In the genomic region with DNA sequence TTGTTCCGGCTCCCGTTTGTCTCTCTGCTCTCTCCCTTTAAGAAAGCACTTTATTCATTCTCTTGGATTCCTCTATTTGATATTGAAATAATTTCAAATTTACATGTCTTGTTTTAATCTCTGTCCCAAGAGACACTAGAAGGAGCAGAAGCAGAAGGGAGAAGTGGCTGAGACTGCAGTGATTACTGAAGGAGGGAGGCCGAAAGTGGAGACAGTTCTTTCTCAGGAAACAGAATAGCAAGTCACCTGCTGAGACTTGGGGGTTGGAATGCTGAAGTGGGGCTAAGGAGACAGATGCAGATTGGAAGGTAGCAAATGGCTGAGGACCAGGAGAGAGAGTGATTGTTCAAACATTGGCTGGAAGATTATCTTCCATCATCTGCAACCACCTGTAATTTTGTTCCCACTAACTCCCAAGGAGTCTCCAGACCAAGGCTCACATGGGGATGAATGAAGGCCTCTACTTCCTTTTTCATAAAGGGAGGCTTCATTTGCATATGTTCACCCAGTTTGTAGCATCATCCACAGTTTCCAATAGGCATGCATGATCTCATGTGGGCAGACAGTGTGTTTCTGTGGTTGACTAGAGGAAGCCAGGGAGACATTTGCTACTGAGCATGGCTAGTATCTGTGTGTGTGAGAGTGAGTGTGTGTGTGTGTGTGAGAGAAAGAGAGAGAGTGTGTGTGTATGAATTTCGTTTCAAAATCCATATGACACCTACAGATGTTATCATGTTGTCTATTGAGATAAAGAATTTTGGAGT, we compare ENCODE assay signal across 10 cellular contexts. TPM values are rescaled to one million over a fixed set of nuclear protein-coding genes. Genes with fewer than 3 reads are reported as not detected.
A peak's percentile ranks its signal among the peaks of the same experiment; 100 is the strongest.
DNase-seq lines count a peak whose midpoint lies in the region; ATAC-seq and TF ChIP-seq lines count a peak whose summit lies in the region.
"Had no signal": no experiment of that assay in that cellular context is flagged by ENCODE, and none has a peak within 500 bp of the region (broad histone marks: within the 10 kb centered on the region; RNA-seq: fewer than 3 reads in every experiment).

No MANE protein-coding gene starts in this region.

- in situ Hi-C loops in KBM-7 (cut with MboI; ENCODE audit: low pct_unique_long_range_greater_than_20kb, low sequenced_read_pairs), result no loop called here
- in situ Hi-C loops in brain microvascular endothelial cell (cut with HindIII; ENCODE audit: low pct_ligation_motif_present, low sequenced_read_pairs), result no loop called here

- H3K9me3 Mint-ChIP-seq in activated naive CD8-positive, alpha-beta T cell treated with anti-CD3 and anti-CD28 coated beads, Interleukin-2, amount 10 ng/mL, durations not matched to agents 7 days and 5 days, result no peaks in the 10 kb centered on the region

- H3K4me3 Mint-ChIP-seq in activated naive CD8-positive, alpha-beta T cell treated with anti-CD3 and anti-CD28 coated beads, Interleukin-2, amount 10 ng/mL, durations not matched to agents 7 days and 5 days, result peak overlapping the region; percentile 3

- H3K4me1 Mint-ChIP-seq in activated naive CD8-positive, alpha-beta T cell treated with anti-CD3 and anti-CD28 coated beads, Interleukin-2, amount 10 ng/mL, durations not matched to agents 7 days and 5 days, result peaks cover 29% of the 10 kb centered on the region

- H3K36me3 ChIP-seq in brain microvascular endothelial cell (replicated peaks), result no peaks in the 10 kb centered on the region

- POLR2A ChIA-PET in activated naive CD8-positive, alpha-beta T cell treated with anti-CD3 and anti-CD28 coated beads, Interleukin-2, amount 10 ng/mL, durations not matched to agents 7 days and 5 days (lab: Charles Lee), result no interaction called here

- peak overlapping the region; percentile 7 for H3K27ac Mint-ChIP-seq in activated naive CD8-positive, alpha-beta T cell treated with anti-CD3 and anti-CD28 coated beads, Interleukin-2, amount 10 ng/mL, durations not matched to agents 7 days and 5 days

- H3K27me3 Mint-ChIP-seq in activated naive CD8-positive, alpha-beta T cell treated with anti-CD3 and anti-CD28 coated beads, Interleukin-2, amount 10 ng/mL, durations not matched to agents 7 days and 5 days, result no peaks in the 10 kb centered on the region

- peak; percentile 75 for DNase-seq in CD1c-positive myeloid dendritic cell (ENCODE audit: extremely low spot score)
- peak; percentile 78 for DNase-seq in KBM-7
- no peak for DNase-seq in activated naive CD8-positive, alpha-beta T cell treated with anti-CD3 and anti-CD28 coated beads, Interleukin-2, amount 10 ng/mL, durations not matched to agents 7 days and 5 days
- no peak for DNase-seq in SKM-1 treated with dmso at 0.1 percent for 144 hours (lab: John Stamatoyannopoulos, UW; ENCODE audit: unreplicated experiment)
- no peak for DNase-seq in iPS-NIHi7 (ENCODE audit: extremely low spot score)
- no peak for DNase-seq in brain microvascular endothelial cell
- DNase-seq: NCI-H1694 had no signal

- no peaks in the 10 kb centered on the region for H3K36me3 Mint-ChIP-seq in activated naive CD8-positive, alpha-beta T cell treated with anti-CD3 and anti-CD28 coated beads, Interleukin-2, amount 10 ng/mL, durations not matched to agents 7 days and 5 days

- no peak overlapping the region for H3K4me3 ChIP-seq in brain microvascular endothelial cell (ENCODE audit: low read depth, low read length)
- H3K4me3 ChIP-seq: body of pancreas had no signal

- TF ChIP-seq CTCF in brain microvascular endothelial cell (IDR thresholded peaks at IDR 0.05; ENCODE audit: low read depth, low read length, missing control alignments), result no peak

- H3K27ac ChIP-seq in brain microvascular endothelial cell, result no peak overlapping the region
- H3K27ac ChIP-seq: body of pancreas had no signal

- H3K27me3 ChIP-seq in brain microvascular endothelial cell (replicated peaks), result no peaks in the 10 kb centered on the region
- H3K27me3 ChIP-seq: body of pancreas had no signal

- ATAC-seq in GM19452 (IDR thresholded peaks at IDR 0.05; ENCODE audit: unreplicated experiment), result peak; percentile 85
- ATAC-seq in activated naive CD8-positive, alpha-beta T cell treated with anti-CD3 and anti-CD28 coated beads, Interleukin-2, amount 10 ng/mL, durations not matched to agents 7 days and 5 days (ENCODE audit: low read depth), result peak; percentile 96
- no peak for ATAC-seq in HG03159 (IDR thresholded peaks at IDR 0.05; ENCODE audit: unreplicated experiment)
- ATAC-seq: body of pancreas had no signal

RNA-seq across cellular contexts. Expression of a gene that starts 24.0 kb away (rescaled TPM):
- total RNA-seq in activated naive CD8-positive, alpha-beta T cell treated with anti-CD3 and anti-CD28 coated beads, Interleukin-2, amount 10 ng/mL, durations not matched to agents 7 days and 5 days, result not detected

RNA-seq across cellular contexts. Expression of a gene that starts 33.7 kb away (rescaled TPM):
- 10 to 100 TPM; 13.5 to 14.4 TPM for total RNA-seq in activated naive CD8-positive, alpha-beta T cell treated with anti-CD3 and anti-CD28 coated beads, Interleukin-2, amount 10 ng/mL, durations not matched to agents 7 days and 5 days

RNA-seq across cellular contexts. Expression of a gene that starts 57.1 kb away (rescaled TPM):
- total RNA-seq in activated naive CD8-positive, alpha-beta T cell treated with anti-CD3 and anti-CD28 coated beads, Interleukin-2, amount 10 ng/mL, durations not matched to agents 7 days and 5 days, result not detected
- total RNA-seq: body of pancreas had no signal

Comparison
In these comparisons a context has a peak if more than half of its experiments do, and no peak if none do; other contexts are left out.
1. DNase-seq: peak in CD1c-positive myeloid dendritic cell (single experiment) and KBM-7 (single experiment); none in activated naive CD8-positive, alpha-beta T cell treated with anti-CD3 and anti-CD28 coated beads, Interleukin-2, amount 10 ng/mL, durations not matched to agents 7 days and 5 days (single experiment), SKM-1 treated with dmso at 0.1 percent for 144 hours (single experiment), iPS-NIHi7 (single experiment) and brain microvascular endothelial cell (single experiment).